In genomic region chr20:40317156-40317790, GRCh38 we compare ENCODE assay signal across 21 cellular contexts.
"Had no signal": no experiment of that assay in that cellular context is flagged by ENCODE, and none has a peak within 500 bp of the region (broad histone marks: within the 10 kb centered on the region; RNA-seq: fewer than 3 reads in every experiment).

No MANE protein-coding gene starts in this region.

- DNase-seq: activated CD4-positive, CD25-positive, alpha-beta regulatory T cell treated with anti-CD3 and anti-CD28 coated beads, Interleukin-2, amount 50 U/mL, for 72 hours; activated naive CD4-positive, alpha-beta T cell; activated naive CD8-positive, alpha-beta T cell treated with anti-CD3 and anti-CD28 coated beads, Interleukin-2, amount 10 ng/mL, durations not matched to agents 7 days and 5 days; brain microvascular endothelial cell; cerebellar nuclear complex; effector memory CD8-positive, alpha-beta T cell; left colon; naive thymus-derived CD8-positive, alpha-beta T cell; posterior cingulate gyrus; stimulated activated CD4-positive, alpha-beta T cell treated with anti-CD3 and anti-CD28 coated beads, Interleukin-15, amount 100 ng/mL, for 24 hours; stimulated activated CD4-positive, alpha-beta T cell treated with anti-CD3 and anti-CD28 coated beads, Interleukin-4, amount 100 ng/mL, for 4 hours; stimulated activated CD8-positive, alpha-beta memory T cell treated with anti-CD3 and anti-CD28 coated beads, Interleukin-4, amount 100 ng/mL, for 48 hours; stimulated activated naive CD4-positive, alpha-beta T cell treated with Interleukin-2 at 50 U/mL for 16 hours; T-cell; T-helper 9 cell; upper lobe of left lung had no signal

- H3K27me3 Mint-ChIP-seq: activated naive CD8-positive, alpha-beta T cell treated with anti-CD3 and anti-CD28 coated beads, Interleukin-2, amount 10 ng/mL, durations not matched to agents 7 days and 5 days; effector memory CD8-positive, alpha-beta T cell had no signal

- H3K4me1 Mint-ChIP-seq: activated naive CD8-positive, alpha-beta T cell treated with anti-CD3 and anti-CD28 coated beads, Interleukin-2, amount 10 ng/mL, durations not matched to agents 7 days and 5 days; naive thymus-derived CD8-positive, alpha-beta T cell; T-cell had no signal

- FAIRE-seq: islet of Langerhans had no signal

- ATAC-seq: effector memory CD8-positive, alpha-beta T cell; left colon; naive thymus-derived CD8-positive, alpha-beta T cell; T-cell had no signal

- H3K27me3 ChIP-seq: brain microvascular endothelial cell, right atrium auricular region, upper lobe of left lung had no signal

- H3K36me3 ChIP-seq: brain microvascular endothelial cell, right atrium auricular region, upper lobe of left lung had no signal

- H3K9me3 ChIP-seq: right atrium auricular region, upper lobe of left lung had no signal

- H3K9me3 Mint-ChIP-seq: activated naive CD8-positive, alpha-beta T cell treated with anti-CD3 and anti-CD28 coated beads, Interleukin-2, amount 10 ng/mL, durations not matched to agents 7 days and 5 days; effector memory CD8-positive, alpha-beta T cell; T-cell had no signal

- H3K4me3 ChIP-seq: lung, right atrium auricular region, skin epidermis, upper lobe of left lung had no signal

- H3K36me3 Mint-ChIP-seq: activated naive CD8-positive, alpha-beta T cell treated with anti-CD3 and anti-CD28 coated beads, Interleukin-2, amount 10 ng/mL, durations not matched to agents 7 days and 5 days; naive thymus-derived CD8-positive, alpha-beta T cell; T-cell had no signal

- H3K4me3 Mint-ChIP-seq: activated naive CD8-positive, alpha-beta T cell treated with anti-CD3 and anti-CD28 coated beads, Interleukin-2, amount 10 ng/mL, durations not matched to agents 7 days and 5 days; dendritic cell treated with granulocyte-macrophage colony-stimulating factor and Interleukin-4, amounts not matched to agents 40 ng/mL and 50 ng/mL, for 4 days; effector memory CD8-positive, alpha-beta T cell; naive thymus-derived CD8-positive, alpha-beta T cell; T-cell had no signal

- H3K4me1 ChIP-seq: right atrium auricular region, upper lobe of left lung had no signal

- H3K27ac Mint-ChIP-seq: activated naive CD8-positive, alpha-beta T cell treated with anti-CD3 and anti-CD28 coated beads, Interleukin-2, amount 10 ng/mL, durations not matched to agents 7 days and 5 days; dendritic cell treated with granulocyte-macrophage colony-stimulating factor and Interleukin-4, amounts not matched to agents 40 ng/mL and 50 ng/mL, for 4 days; effector memory CD8-positive, alpha-beta T cell; naive thymus-derived CD8-positive, alpha-beta T cell; T-cell had no signal

- H3K27ac ChIP-seq: brain microvascular endothelial cell, right atrium auricular region, upper lobe of left lung had no signal
